In the genomic region with DNA sequence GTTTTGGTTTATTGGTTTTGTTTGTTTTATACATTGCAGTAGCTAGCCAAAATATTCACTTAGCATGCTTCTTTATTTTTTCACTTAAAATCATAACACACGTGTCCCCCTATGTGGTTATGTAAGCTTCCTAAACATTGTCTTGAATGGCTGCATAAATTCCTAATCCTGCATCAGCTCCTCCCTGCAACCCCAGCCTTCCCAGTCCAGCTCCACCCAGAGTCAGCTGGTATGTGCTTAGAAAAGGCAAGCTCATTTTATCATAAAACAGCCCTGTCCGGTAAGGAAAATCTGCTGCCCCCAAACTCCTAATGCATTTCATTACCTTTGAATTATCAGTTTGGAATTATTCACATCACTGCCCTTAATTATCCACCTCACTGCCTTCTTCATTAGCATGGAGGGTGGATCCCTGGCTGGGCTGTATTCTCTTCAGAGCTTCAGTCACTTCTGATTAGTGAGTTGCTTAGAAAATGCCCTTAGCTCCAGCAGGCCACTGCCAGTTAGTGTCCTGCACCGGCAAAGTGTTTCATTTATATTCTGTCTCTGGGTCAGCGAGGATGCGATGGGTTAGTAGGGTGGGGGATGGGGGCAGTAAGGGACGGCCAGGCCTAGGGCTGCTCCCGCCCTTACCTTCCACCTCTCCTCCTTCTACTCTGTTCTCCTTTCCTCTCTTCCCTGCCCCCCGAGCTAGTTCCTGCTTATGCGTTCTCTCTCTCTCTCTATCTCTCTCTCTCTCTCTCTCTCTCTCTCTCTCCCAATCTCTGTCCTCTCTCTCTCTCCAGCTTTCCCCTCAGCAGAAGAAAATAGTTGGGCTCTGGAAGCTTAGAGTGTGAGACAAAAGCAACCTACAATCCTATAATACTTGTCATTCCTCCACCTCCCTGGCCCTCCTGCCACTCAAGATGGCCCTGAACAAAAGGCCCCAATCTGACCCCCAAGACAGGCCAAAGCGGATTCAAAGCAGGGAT, we compare ENCODE assay signal across 11 cellular contexts.
DNase-seq lines count a peak whose midpoint lies in the region; FAIRE-seq and TF ChIP-seq lines count a peak whose summit lies in the region.
"Had no signal": no experiment of that assay in that cellular context is flagged by ENCODE, and none has a peak within 500 bp of the region (broad histone marks: within the 10 kb centered on the region; RNA-seq: fewer than 3 reads in every experiment).

No MANE protein-coding gene starts in this region.

- peak overlapping the region; percentile 87 for H3K4me3 Mint-ChIP-seq in activated naive CD4-positive, alpha-beta T cell treated with anti-CD3 and anti-CD28 coated beads, Interleukin-2, amount 50 U/mL, for 24 hours

- H3K27ac ChIP-seq in transverse colon = peak overlapping the region; percentile 29 to 60 (median 38)
- H3K27ac ChIP-seq: BLaER1, pancreas had no signal

- TF ChIP-seq POLR2A in transverse colon (IDR thresholded peaks at IDR 0.05) = no peak

- H3K9me3 Mint-ChIP-seq in activated naive CD4-positive, alpha-beta T cell treated with anti-CD3 and anti-CD28 coated beads, Interleukin-2, amount 50 U/mL, for 24 hours = no peaks in the 10 kb centered on the region

- FAIRE-seq in D721Med (lab: Jason Lieb, UNC) = no peak
- FAIRE-seq: pancreas had no signal

- H3K27me3 ChIP-seq in transverse colon = no peaks in the 10 kb centered on the region
- H3K27me3 ChIP-seq: BLaER1, pancreas had no signal

- in situ Hi-C loops in transverse colon (cut with MboI; ENCODE audit: low pct_ligation_motif_present in 1 of 4, low pct_unique_long_range_greater_than_20kb in 1 of 4, low sequenced_read_pairs in 3 of 4) = no loop called here

- peak overlapping the region; percentile 98 for H3K27ac Mint-ChIP-seq in activated naive CD4-positive, alpha-beta T cell treated with anti-CD3 and anti-CD28 coated beads, Interleukin-2, amount 50 U/mL, for 24 hours

- peaks cover 1% of the 10 kb centered on the region for H3K36me3 Mint-ChIP-seq in activated naive CD4-positive, alpha-beta T cell treated with anti-CD3 and anti-CD28 coated beads, Interleukin-2, amount 50 U/mL, for 24 hours

- DNase-seq in activated naive CD4-positive, alpha-beta T cell (lab: John Stamatoyannopoulos, UW) = no peak
- DNase-seq in choroid plexus epithelial cell (ENCODE audit: low read depth) = peak; percentile 42
- DNase-seq in left kidney (ENCODE audit: low read depth, low spot score) = peak; percentile 76
- no peak for DNase-seq in transverse colon
- DNase-seq in D721Med (ENCODE audit: insufficient read length, low spot score) = no peak
- no peak for DNase-seq in epidermal melanocyte (ENCODE audit: insufficient read length, low spot score)
- DNase-seq in 8988T = no peak
- DNase-seq: Karpas-422, pancreas had no signal

- no peaks in the 10 kb centered on the region for H3K27me3 Mint-ChIP-seq in activated naive CD4-positive, alpha-beta T cell treated with anti-CD3 and anti-CD28 coated beads, Interleukin-2, amount 50 U/mL, for 24 hours

- no peak for TF ChIP-seq EP300 in transverse colon (IDR thresholded peaks at IDR 0.05; ENCODE audit: low read depth)

- WGBS in transverse colon (ENCODE audit: low coverage in 1 of 2), 2 donors = 73 to 81% methylated on average over 5 to 10 of the region's 10 CpGs

- peaks cover 39% of the 10 kb centered on the region for H3K4me1 Mint-ChIP-seq in activated naive CD4-positive, alpha-beta T cell treated with anti-CD3 and anti-CD28 coated beads, Interleukin-2, amount 50 U/mL, for 24 hours

- TF ChIP-seq CTCF in choroid plexus epithelial cell (conservative IDR thresholded peaks at IDR 0.05; ENCODE audit: low read depth, low read length) (no peak), transverse colon (IDR thresholded peaks at IDR 0.05) (no peak), D721Med (IDR thresholded peaks at IDR 0.05; ENCODE audit: insufficient read depth, missing control alignments) (no peak)

- H3K4me1 ChIP-seq in transverse colon = peaks cover 0 to 30% (median 17%) of the 10 kb centered on the region in 4 donors
- H3K4me1 ChIP-seq: BLaER1 had no signal

- H3K36me3 ChIP-seq in transverse colon = no peaks in the 10 kb centered on the region
- H3K36me3 ChIP-seq: BLaER1, pancreas had no signal

- H3K9me3 ChIP-seq in transverse colon = no peaks in the 10 kb centered on the region
- H3K9me3 ChIP-seq: BLaER1, pancreas had no signal

- intact Hi-C loops in transverse colon (cut with DNase I; ENCODE audit: low total_unique reads) = no loop called here

- no peak overlapping the region for H3K4me3 ChIP-seq in choroid plexus epithelial cell (ENCODE audit: low read depth, low read length)
- no peak overlapping the region for H3K4me3 ChIP-seq in transverse colon
- H3K4me3 ChIP-seq: BLaER1, pancreas had no signal

Comparison
In these comparisons a context has a peak if more than half of its experiments do, and no peak if none do; other contexts are left out.
1. DNase-seq: peak in choroid plexus epithelial cell (single experiment) and left kidney (single experiment); none in activated naive CD4-positive, alpha-beta T cell (0 of 4), transverse colon (single experiment), D721Med (single experiment), epidermal melanocyte (single experiment) and 8988T (single experiment).